ENCODE assay signal across 8 cellular contexts in genomic region chrX:103376118-103376978, GRCh38. TPM values are rescaled to one million over a fixed set of nuclear protein-coding genes. Genes with fewer than 3 reads are reported as not detected.
A peak's percentile ranks its signal among the peaks of the same experiment; 100 is the strongest.
DNase-seq lines count a peak whose midpoint lies in the region; ATAC-seq, FAIRE-seq and TF ChIP-seq lines count a peak whose summit lies in the region.

BEX3 (plus strand) TSS chrX:103376538; CDS start chrX:103377522, 984 bp downstream.

- H3K27ac ChIP-seq in lung (ENCODE audit: low read depth in 1 of 2, low read length in 1 of 2), result peak within 1 kb of the TSS; percentile 79 to 86

- in situ Hi-C loops in GM13976 (cut with MboI; ENCODE audit: low sequenced_read_pairs, unreplicated experiment) (no loop called here), endometrial microvascular endothelial cells (cut with HindIII; ENCODE audit: inconsistent ontology term, low pct_unique_long_range_greater_than_20kb, low sequenced_read_pairs) (no loop called here)

- H3K27ac Mint-ChIP-seq in activated CD8-positive, alpha-beta T cell treated with anti-CD3 and anti-CD28 coated beads for 36 hours, result peak within 1 kb of the TSS; percentile 52

- POLR2A ChIA-PET in activated CD8-positive, alpha-beta T cell treated with anti-CD3 and anti-CD28 coated beads for 36 hours (lab: Charles Lee), result interaction anchor here (1.1 to 1.6 kb wide), 2 partner anchors 9 to 68 kb away, joined by 3 read pairs; no protein-coding TSS in a partner anchor

- peak within 1 kb of the TSS; percentile 77 for H3K4me3 ChIP-seq in lung

- CTCF ChIA-PET in activated CD8-positive, alpha-beta T cell treated with anti-CD3 and anti-CD28 coated beads for 36 hours (lab: Charles Lee), result interaction anchor here (1.3 kb wide), 1 partner anchor 88 kb away, joined by 6 read pairs; no protein-coding TSS in a partner anchor

- peak; percentile 76 for ATAC-seq in activated CD8-positive, alpha-beta T cell treated with anti-CD3 and anti-CD28 coated beads for 36 hours
- ATAC-seq in lung (ENCODE audit: insufficient read depth, low FRiP score), result peak; percentile 70

- peaks cover 4% of the 10 kb centered on the region for H3K36me3 Mint-ChIP-seq in activated CD8-positive, alpha-beta T cell treated with anti-CD3 and anti-CD28 coated beads for 36 hours (ENCODE audit: low read depth)

- H3K9me3 ChIP-seq in lung (ENCODE audit: control insufficient read depth in 2 of 2, insufficient read depth in 1 of 2, low read length in 1 of 2), result peaks cover 0 to 4% of the 10 kb centered on the region in 2 donors

- peak within 1 kb of the TSS; percentile 76 for H3K4me3 Mint-ChIP-seq in activated CD8-positive, alpha-beta T cell treated with anti-CD3 and anti-CD28 coated beads for 36 hours

- peak; percentile 27 for DNase-seq in GM13976 (ENCODE audit: low spot score)
- DNase-seq in NCI-H2196 treated with DMSO at 0.1 percent for 48 hours (lab: John Stamatoyannopoulos, UW; ENCODE audit: unreplicated experiment), result peak; percentile 11
- DNase-seq in activated CD8-positive, alpha-beta T cell treated with anti-CD3 and anti-CD28 coated beads for 36 hours, result peak; percentile 50
- DNase-seq in lung (ENCODE audit: low spot score), result peak; percentile 46
- peak; percentile 47 for DNase-seq in stimulated activated CD8-positive, alpha-beta memory T cell treated with anti-CD3 and anti-CD28 coated beads, Interleukin-4, amount 100 ng/mL, for 48 hours
- no peak for DNase-seq in HT-29 (ENCODE audit: low spot score)
- DNase-seq in GM12891 (ENCODE audit: insufficient read length, low spot score), result no peak

- no peak for TF ChIP-seq POLR2A in GM12891 (IDR thresholded peaks at IDR 0.05; ENCODE audit: low read depth, low read length)

- intact Hi-C loops in activated CD8-positive, alpha-beta T cell treated with anti-CD3 and anti-CD28 coated beads for 36 hours (cut with micrococcal nuclease), result no loop called here

- H3K27me3 ChIP-seq in lung (ENCODE audit: control insufficient read depth, insufficient read depth), result no peaks in the 10 kb centered on the region

- H3K27me3 Mint-ChIP-seq in activated CD8-positive, alpha-beta T cell treated with anti-CD3 and anti-CD28 coated beads for 36 hours, result peaks cover 3% of the 10 kb centered on the region

- no peak for FAIRE-seq in GM12891 (lab: Jason Lieb, UNC)

- no peaks in the 10 kb centered on the region for H3K36me3 ChIP-seq in lung (ENCODE audit: control insufficient read depth in 2 of 2, insufficient read depth in 2 of 2, low read length in 2 of 2)

- no peak for TF ChIP-seq CTCF in GM13976 (IDR thresholded peaks at IDR 0.05; ENCODE audit: borderline replicate concordance, control extremely low read depth, extremely low read depth, insufficient read depth, missing control alignments)
- no peak for TF ChIP-seq CTCF in activated CD8-positive, alpha-beta T cell treated with anti-CD3 and anti-CD28 coated beads for 36 hours (IDR thresholded peaks at IDR 0.05)
- no peak for TF ChIP-seq CTCF in lung (IDR thresholded peaks at IDR 0.05; ENCODE audit: control extremely low read depth, extremely low read depth)

- peaks cover 0 to 2% of the 10 kb centered on the region in 2 donors for H3K4me1 ChIP-seq in lung (ENCODE audit: control insufficient read depth in 2 of 2, insufficient read depth in 2 of 2, low read length in 2 of 2)

- no peaks in the 10 kb centered on the region for H3K9me3 Mint-ChIP-seq in activated CD8-positive, alpha-beta T cell treated with anti-CD3 and anti-CD28 coated beads for 36 hours

- WGBS in lung, 2 donors, result 7 to 32% methylated on average over 26 to 62 of the region's 62 CpGs

- peaks cover 3% of the 10 kb centered on the region for H3K4me1 Mint-ChIP-seq in activated CD8-positive, alpha-beta T cell treated with anti-CD3 and anti-CD28 coated beads for 36 hours (ENCODE audit: low read depth)

TF ChIP-seq in GM12891, 5 proteins besides CTCF, POLR2A, EP300 and RAD21:
- no peak for TF ChIP-seq TAF1 (IDR thresholded peaks at IDR 0.05; ENCODE audit: low read depth, low read length)
- TF ChIP-seq SPI1 (IDR thresholded peaks at IDR 0.05; ENCODE audit: low read depth, low read length), result no peak
- TF ChIP-seq POU2F2 (IDR thresholded peaks at IDR 0.05; ENCODE audit: low read depth, low read length), result no peak

RNA-seq across cellular contexts. Expression of gene BEX3, which starts in this region (rescaled TPM):
- total RNA-seq in activated CD8-positive, alpha-beta T cell treated with anti-CD3 and anti-CD28 coated beads for 36 hours, result 10 to 100 TPM; 30.8 to 35.1 TPM
- 219 TPM for total RNA-seq in endometrial microvascular endothelial cells (ENCODE audit: inconsistent ontology term)
- total RNA-seq in lung, result 100 to 1,000 TPM in 1 of 2 donors, 10 to 100 TPM in 1; 97.6 to 145 TPM
- polyA plus RNA-seq in lung, result 10 to 100 TPM; 79.7 to 95.2 TPM
- total RNA-seq in HT-29 (2014; rRNA removed; shearing (Covaris generic)), result not detected in 2 replicates
- polyA plus RNA-seq in GM12891 (2012; ENCODE audit: low read depth, missing spikeins), result 4.0 TPM

Comparison
In these comparisons a context has a peak if more than half of its experiments do, and no peak if none do; other contexts are left out.
1. RNA of gene BEX3 (total RNA-seq): 219 TPM in endometrial microvascular endothelial cells (single experiment), 97.6 to 145 TPM in lung and 30.8 to 35.1 TPM in activated CD8-positive, alpha-beta T cell treated with anti-CD3 and anti-CD28 coated beads for 36 hours; not detected in HT-29; every median in the first group is over 10 times any median in the second.
2. DNase-seq: peak in GM13976 (single experiment), NCI-H2196 treated with DMSO at 0.1 percent for 48 hours (single experiment), activated CD8-positive, alpha-beta T cell treated with anti-CD3 and anti-CD28 coated beads for 36 hours (single experiment), lung (single experiment) and stimulated activated CD8-positive, alpha-beta memory T cell treated with anti-CD3 and anti-CD28 coated beads, Interleukin-4, amount 100 ng/mL, for 48 hours (single experiment); none in HT-29 (single experiment) and GM12891 (single experiment).